In the genomic region with DNA sequence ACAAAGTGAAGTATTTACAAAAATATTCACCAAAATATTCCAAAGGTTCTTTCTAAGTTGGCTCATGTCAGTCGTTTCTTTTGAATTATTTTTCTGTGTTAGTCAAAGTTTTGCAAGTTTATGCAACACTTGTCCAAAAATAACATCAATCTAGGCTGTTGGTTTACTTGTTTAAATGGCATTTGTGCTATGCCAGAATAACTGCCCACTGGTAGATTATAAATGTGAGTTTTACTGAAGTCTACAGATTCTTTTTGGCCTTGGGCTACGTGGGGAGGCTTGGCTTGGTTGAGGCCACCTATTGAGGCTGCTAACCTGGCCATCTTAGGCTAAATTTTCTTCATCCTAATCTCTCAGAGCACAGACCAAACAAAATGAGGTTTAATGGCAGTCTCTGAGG, we compare ENCODE assay signal across 25 cellular contexts.
"Had no signal": no experiment of that assay in that cellular context is flagged by ENCODE, and none has a peak within 500 bp of the region (broad histone marks: within the 10 kb centered on the region; RNA-seq: fewer than 3 reads in every experiment).

No MANE protein-coding gene starts in this region.

- H3K27me3 ChIP-seq: breast epithelium, esophagus squamous epithelium, neutrophil, sigmoid colon, thyroid gland had no signal

- H3K9me3 ChIP-seq: thyroid gland had no signal

- H3K4me3 ChIP-seq: breast epithelium, esophagus squamous epithelium, lung, sigmoid colon, thyroid gland had no signal

- H3K36me3 ChIP-seq: breast epithelium, esophagus squamous epithelium, neutrophil, sigmoid colon, thyroid gland had no signal

- H3K4me1 Mint-ChIP-seq: activated CD4-positive, alpha-beta memory T cell treated with anti-CD3 and anti-CD28 coated beads, Interleukin-2, amount 10 ng/mL, durations not matched to agents 7 days and 5 days; activated CD8-positive, alpha-beta memory T cell treated with anti-CD3 and anti-CD28 coated beads, Interleukin-2, amount 10 ng/mL, durations not matched to agents 7 days and 5 days; activated naive CD8-positive, alpha-beta T cell treated with anti-CD3 and anti-CD28 coated beads, Interleukin-2, amount 10 ng/mL, durations not matched to agents 7 days and 5 days; WTC11 had no signal

- FAIRE-seq: frontal cortex, kidney, TTC549 had no signal

- H3K27me3 Mint-ChIP-seq: activated CD4-positive, alpha-beta memory T cell treated with anti-CD3 and anti-CD28 coated beads, Interleukin-2, amount 10 ng/mL, durations not matched to agents 7 days and 5 days; activated CD8-positive, alpha-beta memory T cell treated with anti-CD3 and anti-CD28 coated beads, Interleukin-2, amount 10 ng/mL, durations not matched to agents 7 days and 5 days; activated naive CD8-positive, alpha-beta T cell treated with anti-CD3 and anti-CD28 coated beads, Interleukin-2, amount 10 ng/mL, durations not matched to agents 7 days and 5 days; effector memory CD8-positive, alpha-beta T cell; natural killer cell treated with Interleukin-12 subunit alpha and Interleukin-12 subunit beta and Interleukin-15 and Interleukin-18, amount 100 ng/mL, for 72 hours had no signal

- DNase-seq: activated CD4-positive, alpha-beta memory T cell treated with anti-CD3 and anti-CD28 coated beads, Interleukin-2, amount 10 ng/mL, durations not matched to agents 7 days and 5 days; activated CD4-positive, alpha-beta T cell treated with anti-CD3 and anti-CD28 coated beads for 48 hours; activated CD8-positive, alpha-beta memory T cell treated with anti-CD3 and anti-CD28 coated beads, Interleukin-2, amount 10 ng/mL, durations not matched to agents 7 days and 5 days; activated naive CD4-positive, alpha-beta T cell treated with Interleukin-2 at 50 U/mL for 16 hours; activated naive CD8-positive, alpha-beta T cell treated with anti-CD3 and anti-CD28 coated beads, Interleukin-2, amount 10 ng/mL, durations not matched to agents 7 days and 5 days; aorta; cerebellar nuclear complex; effector memory CD8-positive, alpha-beta T cell; esophagus squamous epithelium; hypothalamus; kidney; sigmoid colon; stimulated activated CD8-positive, alpha-beta memory T cell treated with anti-CD3 and anti-CD28 coated beads, Interleukin-4, amount 100 ng/mL, for 48 hours; stimulated activated naive CD4-positive, alpha-beta T cell; SW 1271; T-helper 2 cell; thyroid gland had no signal

- H3K4me3 Mint-ChIP-seq: activated CD4-positive, alpha-beta memory T cell treated with anti-CD3 and anti-CD28 coated beads, Interleukin-2, amount 10 ng/mL, durations not matched to agents 7 days and 5 days; activated CD8-positive, alpha-beta memory T cell treated with anti-CD3 and anti-CD28 coated beads, Interleukin-2, amount 10 ng/mL, durations not matched to agents 7 days and 5 days; activated naive CD8-positive, alpha-beta T cell treated with anti-CD3 and anti-CD28 coated beads, Interleukin-2, amount 10 ng/mL, durations not matched to agents 7 days and 5 days; effector memory CD8-positive, alpha-beta T cell; natural killer cell treated with Interleukin-12 subunit alpha and Interleukin-12 subunit beta and Interleukin-15 and Interleukin-18, amount 100 ng/mL, for 72 hours; WTC11 had no signal

- H3K4me1 ChIP-seq: breast epithelium, esophagus squamous epithelium, sigmoid colon, thyroid gland had no signal

- H3K27ac ChIP-seq: breast epithelium, esophagus squamous epithelium, neutrophil, sigmoid colon, thyroid gland had no signal

- H3K36me3 Mint-ChIP-seq: activated CD8-positive, alpha-beta memory T cell treated with anti-CD3 and anti-CD28 coated beads, Interleukin-2, amount 10 ng/mL, durations not matched to agents 7 days and 5 days; activated naive CD8-positive, alpha-beta T cell treated with anti-CD3 and anti-CD28 coated beads, Interleukin-2, amount 10 ng/mL, durations not matched to agents 7 days and 5 days had no signal

- ATAC-seq: activated CD8-positive, alpha-beta memory T cell treated with anti-CD3 and anti-CD28 coated beads, Interleukin-2, amount 10 ng/mL, durations not matched to agents 7 days and 5 days; effector memory CD8-positive, alpha-beta T cell; left lobe of liver; natural killer cell treated with Interleukin-12 subunit alpha and Interleukin-12 subunit beta and Interleukin-15 and Interleukin-18, amount 100 ng/mL, for 72 hours; WTC11 had no signal

- H3K27ac Mint-ChIP-seq: activated CD4-positive, alpha-beta memory T cell treated with anti-CD3 and anti-CD28 coated beads, Interleukin-2, amount 10 ng/mL, durations not matched to agents 7 days and 5 days; activated CD8-positive, alpha-beta memory T cell treated with anti-CD3 and anti-CD28 coated beads, Interleukin-2, amount 10 ng/mL, durations not matched to agents 7 days and 5 days; activated naive CD8-positive, alpha-beta T cell treated with anti-CD3 and anti-CD28 coated beads, Interleukin-2, amount 10 ng/mL, durations not matched to agents 7 days and 5 days; effector memory CD8-positive, alpha-beta T cell; natural killer cell treated with Interleukin-12 subunit alpha and Interleukin-12 subunit beta and Interleukin-15 and Interleukin-18, amount 100 ng/mL, for 72 hours; WTC11 had no signal
